25 cellular contexts compared by ENCODE assay signal in the genomic region with DNA sequence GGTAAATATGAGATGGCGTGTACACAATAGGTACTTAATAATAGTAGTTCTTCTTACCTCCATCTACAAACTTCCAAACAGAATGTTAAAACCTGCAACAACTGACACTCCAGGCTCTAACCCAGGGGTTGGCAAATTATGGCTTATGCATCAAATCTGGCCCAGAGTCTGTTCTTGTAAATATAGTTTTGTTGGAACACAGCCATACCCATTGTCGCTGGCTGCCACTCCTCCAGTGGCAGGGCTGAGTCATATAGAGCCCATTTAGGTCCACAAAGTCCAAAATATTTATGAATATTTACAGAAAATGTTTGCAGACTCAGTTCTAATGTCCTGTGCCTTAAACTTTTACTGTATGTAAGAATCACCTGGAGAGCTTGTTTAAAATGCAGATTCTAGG.
A peak's percentile ranks its signal among the peaks of the same experiment; 100 is the strongest.
DNase-seq lines count a peak whose midpoint lies in the region; ATAC-seq, FAIRE-seq and TF ChIP-seq lines count a peak whose summit lies in the region.
"Had no signal": no experiment of that assay in that cellular context is flagged by ENCODE, and none has a peak within 500 bp of the region (broad histone marks: within the 10 kb centered on the region; RNA-seq: fewer than 3 reads in every experiment).

No MANE protein-coding gene starts in this region.

- intact Hi-C loops in endothelial cell of umbilical vein (cut with micrococcal nuclease), result loop anchor here (5.0 kb wide), 1 partner anchor 36 kb away; no protein-coding TSS in a partner anchor

- no peak for FAIRE-seq in endothelial cell of umbilical vein (lab: Jason Lieb, UNC)

- H2AFZ ChIP-seq in endothelial cell of umbilical vein (ENCODE audit: low read depth, low read length), result no peak overlapping the region
- H2AFZ ChIP-seq: neural progenitor cell, PC-9 had no signal

- no peaks in the 10 kb centered on the region for H3K36me3 ChIP-seq in endothelial cell of umbilical vein (ENCODE audit: control insufficient read depth in 2 of 2, extremely low read depth in 1 of 2, insufficient read depth in 2 of 2, low read length in 2 of 2)
- H3K36me3 ChIP-seq: neural progenitor cell, suprapubic skin had no signal

- H3K4me1 ChIP-seq in endothelial cell of umbilical vein (ENCODE audit: control insufficient read depth, extremely low read depth, insufficient read depth, low read length), result no peaks in the 10 kb centered on the region

- 0 out of 2 replicates have a peak, but pooled peaks have one; percentile 18 for TF ChIP-seq EP300 in Ishikawa (IDR thresholded peaks at IDR 0.05; ENCODE audit: borderline replicate concordance)

- H3K9me1 ChIP-seq in endothelial cell of umbilical vein (replicated peaks; ENCODE audit: control insufficient read depth, extremely low read depth, insufficient read depth, low read length), result no peaks in the 10 kb centered on the region

- H3K27ac ChIP-seq in endothelial cell of umbilical vein (ENCODE audit: insufficient read depth, low read depth, low read length), result no peak overlapping the region
- H3K27ac ChIP-seq: body of pancreas, neural progenitor cell, PC-9, suprapubic skin had no signal

- no peaks in the 10 kb centered on the region for H3K79me2 ChIP-seq in endothelial cell of umbilical vein (ENCODE audit: control insufficient read depth, insufficient read depth, low read length)

- BruUV-seq in endothelial cell of umbilical vein (replicated peaks; lab: Mats Ljungman, UMichigan), result no TSS peak

- no peaks in the 10 kb centered on the region for H3K27me3 ChIP-seq in endothelial cell of umbilical vein (ENCODE audit: control insufficient read depth in 2 of 2, insufficient read depth in 2 of 2, low read length in 2 of 2)
- H3K27me3 ChIP-seq: body of pancreas, neural progenitor cell, suprapubic skin had no signal

- no peak for TF ChIP-seq CTCF in endothelial cell of umbilical vein (IDR thresholded peaks at IDR 0.05; ENCODE audit: extremely low read depth in 1 of 2, insufficient read depth in 1 of 2, low read depth in 1 of 2, low read length in 2 of 2)

- H3K9ac ChIP-seq in endothelial cell of umbilical vein (replicated peaks; ENCODE audit: extremely low read depth, insufficient read depth, low read length), result no peak overlapping the region
- H3K9ac ChIP-seq: neural progenitor cell had no signal

- no peak overlapping the region for H3K4me3 ChIP-seq in endothelial cell of umbilical vein (replicated peaks in 1 of 3; ENCODE audit: insufficient read depth in 1 of 3, low read depth in 1 of 3, low read length in 3 of 3)
- H3K4me3 ChIP-seq: body of pancreas, neural progenitor cell, PC-9, suprapubic skin had no signal

- H3K9me3 Mint-ChIP-seq in activated naive CD4-positive, alpha-beta T cell treated with anti-CD3 and anti-CD28 coated beads, Interleukin-2, amount 50 U/mL, for 72 hours, result peaks cover 5 to 8% of the 10 kb centered on the region in 2 donors
- H3K9me3 Mint-ChIP-seq: neural progenitor cell had no signal

- CTCF ChIA-PET in endothelial cell of umbilical vein (lab: Charles Lee), result no interaction called here

- H3K4me2 ChIP-seq in endothelial cell of umbilical vein (ENCODE audit: insufficient read depth, low read length), result no peak overlapping the region
- H3K4me2 ChIP-seq: neural progenitor cell, PC-9 had no signal

- dilution Hi-C loops in endothelial cell of umbilical vein (cut with MboI; ENCODE audit: extremely low pct_ligation_motif_present, low sequenced_read_pairs), result no loop called here

- no peaks in the 10 kb centered on the region for H4K20me1 ChIP-seq in endothelial cell of umbilical vein (replicated peaks; ENCODE audit: control insufficient read depth, extremely low read depth, insufficient read depth, low read length)

- DNase-seq in H4 (ENCODE audit: low spot score) (peak; percentile 16), NCI-H446 treated with DMSO at 0.1 percent for 48 hours (lab: John Stamatoyannopoulos, UW) (peak; percentile 49), endothelial cell of umbilical vein (ENCODE audit: low read depth, low spot score) (peak; percentile 33)
- no peak for DNase-seq in activated CD4-positive, alpha-beta T cell treated with anti-CD3 and anti-CD28 coated beads for 4 hours
- DNase-seq in activated naive CD4-positive, alpha-beta T cell treated with anti-CD3 and anti-CD28 coated beads, Interleukin-2, amount 50 U/mL, for 72 hours (ENCODE audit: low spot score in 2 of 2), result no peak
- no peak for DNase-seq in stimulated activated CD4-positive, alpha-beta T cell treated with anti-CD3 and anti-CD28 coated beads, Interleukin-2, amount 100 ng/mL, for 48 hours
- DNase-seq: activated CD4-positive, alpha-beta T cell treated with anti-CD3 and anti-CD28 coated beads for 48 hours; activated gamma-delta T cell; activated T-cell treated with anti-CD3 and anti-CD28 coated beads, Interleukin-2, amount 50 U/mL, for 1 hour; C1 segment of cervical spinal cord; Caco-2; cerebellar nuclear complex; NCI-H1694; PC-9; right cardiac atrium; Right ventricle myocardium superior; stimulated activated CD4-positive, alpha-beta T cell treated with anti-CD3 and anti-CD28 coated beads, Interleukin-12 subunit alpha, Interleukin-12 subunit beta, amount 100 ng/mL, for 4 hours; stimulated activated CD4-positive, alpha-beta T cell treated with anti-CD3 and anti-CD28 coated beads, Interleukin-4, amount 100 ng/mL, for 4 hours had no signal

- peaks cover 0 to 4% of the 10 kb centered on the region in 2 donors for H3K36me3 Mint-ChIP-seq in activated naive CD4-positive, alpha-beta T cell treated with anti-CD3 and anti-CD28 coated beads, Interleukin-2, amount 50 U/mL, for 72 hours
- H3K36me3 Mint-ChIP-seq: memory B cell; neural progenitor cell; stimulated activated memory B cell treated with anti-CD40 and anti-IgM and Interleukin-4, amounts not matched to agents 10 μg/mL and 1 μg/mL and 100 μg/mL, for 72 hours had no signal

- TF ChIP-seq POLR2A in endothelial cell of umbilical vein (IDR thresholded peaks at IDR 0.05; ENCODE audit: low read depth, low read length), result no peak

- POLR2A ChIA-PET in endothelial cell of umbilical vein (lab: Charles Lee), result no interaction called here

- H3K9me3 ChIP-seq in endothelial cell of umbilical vein (replicated peaks; ENCODE audit: control insufficient read depth, insufficient read depth, low read length), result no peaks in the 10 kb centered on the region
- H3K9me3 ChIP-seq: body of pancreas, Caco-2, suprapubic skin had no signal

- TF ChIP-seq RAD21 in Ishikawa (IDR thresholded peaks at IDR 0.05; ENCODE audit: low read depth), result peak; percentile 1; the same call in 1 of the 2 replicates

- no peak for ATAC-seq in activated naive CD4-positive, alpha-beta T cell treated with anti-CD3 and anti-CD28 coated beads, Interleukin-2, amount 50 U/mL, for 72 hours
- ATAC-seq: body of pancreas; left lobe of liver; right cardiac atrium; stimulated activated memory B cell treated with anti-CD40 and anti-IgM and Interleukin-4, amounts not matched to agents 10 μg/mL and 1 μg/mL and 100 μg/mL, for 72 hours had no signal

- no peak overlapping the region for H3K27ac Mint-ChIP-seq in activated naive CD4-positive, alpha-beta T cell treated with anti-CD3 and anti-CD28 coated beads, Interleukin-2, amount 50 U/mL, for 72 hours
- H3K27ac Mint-ChIP-seq: memory B cell; neural progenitor cell; stimulated activated memory B cell treated with anti-CD40 and anti-IgM and Interleukin-4, amounts not matched to agents 10 μg/mL and 1 μg/mL and 100 μg/mL, for 72 hours had no signal

TF ChIP-seq in Ishikawa, 13 proteins besides CTCF, POLR2A, EP300 and RAD21:
- no peak for TF ChIP-seq CEBPB (IDR thresholded peaks at IDR 0.05)
- peak; percentile 65 for TF ChIP-seq NFIC (IDR thresholded peaks at IDR 0.05)

TF ChIP-seq in endothelial cell of umbilical vein, 7 proteins besides CTCF, POLR2A, EP300 and RAD21:
- TF ChIP-seq GATA2 (IDR thresholded peaks at IDR 0.05; ENCODE audit: insufficient read depth, insufficient read length, low read depth, low read length) (no peak), POLR2AphosphoS5 (IDR thresholded peaks at IDR 0.05; ENCODE audit: insufficient read depth, low read depth, low read length) (no peak), FOS (IDR thresholded peaks at IDR 0.05; ENCODE audit: borderline replicate concordance, insufficient read depth, low read length) (no peak), MYC (IDR thresholded peaks at IDR 0.05; ENCODE audit: low read depth, low read length) (no peak), EZH2 (IDR thresholded peaks at IDR 0.05; ENCODE audit: borderline replicate concordance, low read depth, low read length, severe bottlenecking) (no peak), JUN (IDR thresholded peaks at IDR 0.05; ENCODE audit: borderline replicate concordance, insufficient read depth, insufficient read length, low read depth) (no peak)
- TF ChIP-seq, protein P1, sequence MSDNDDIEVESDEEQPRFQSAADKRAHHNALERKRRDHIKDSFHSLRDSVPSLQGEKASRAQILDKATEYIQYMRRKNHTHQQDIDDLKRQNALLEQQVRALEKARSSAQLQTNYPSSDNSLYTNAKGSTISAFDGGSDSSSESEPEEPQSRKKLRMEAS (IDR thresholded peaks at IDR 0.05; ENCODE audit: insufficient read depth, insufficient read length), result no peak
TF ChIP-seq in endothelial cell of umbilical vein: peak in this region for 0.

Comparison
In these comparisons a context has a peak if more than half of its experiments do, and no peak if none do; other contexts are left out.
1. DNase-seq: peak in H4 (single experiment), NCI-H446 treated with DMSO at 0.1 percent for 48 hours (single experiment) and endothelial cell of umbilical vein (single experiment); none in activated CD4-positive, alpha-beta T cell treated with anti-CD3 and anti-CD28 coated beads for 4 hours (0 of 2), activated naive CD4-positive, alpha-beta T cell treated with anti-CD3 and anti-CD28 coated beads, Interleukin-2, amount 50 U/mL, for 72 hours (0 of 2) and stimulated activated CD4-positive, alpha-beta T cell treated with anti-CD3 and anti-CD28 coated beads, Interleukin-2, amount 100 ng/mL, for 48 hours (0 of 2).